In genomic region chr15:67109141-67110034, GRCh38 we compare ENCODE assay signal across 8 cellular contexts. TPM values are rescaled to one million over a fixed set of nuclear protein-coding genes. Genes with fewer than 3 reads are reported as not detected.
DNase-seq lines count a peak whose midpoint lies in the region; ATAC-seq and TF ChIP-seq lines count a peak whose summit lies in the region.

No MANE protein-coding gene starts in this region.

- WGBS in spleen, 5 donors: 27 to 42% (median 34%) methylated on average over 18 of the region's 18 CpGs

- ATAC-seq in GM18505 (IDR thresholded peaks at IDR 0.05; ENCODE audit: unreplicated experiment) (peak; percentile 67), HG03066 (IDR thresholded peaks at IDR 0.05; ENCODE audit: low read depth, unreplicated experiment) (peak; percentile 67), left ventricle myocardium superior (peak; percentile 67), HG02571 (IDR thresholded peaks at IDR 0.05; ENCODE audit: unreplicated experiment) (no peak)

- TF ChIP-seq CTCF in SU-DHL-6 (IDR thresholded peaks at IDR 0.05; ENCODE audit: insufficient read depth, low read length, poor library complexity, severe bottlenecking) (no peak), spleen (IDR thresholded peaks at IDR 0.05 in 8 of 11, conservative IDR thresholded peaks at IDR 0.05 in 3 of 11) (no peak)

- H3K9me3 ChIP-seq in SU-DHL-6 (ENCODE audit: insufficient read depth, low read length) (peaks cover 8% of the 10 kb centered on the region; the same call in 1 of the 2 replicates), spleen (peaks cover 0 to 7% (median 0%) of the 10 kb centered on the region in 8 donors)

- no peaks in the 10 kb centered on the region for H3K27me3 ChIP-seq in SU-DHL-6 (ENCODE audit: low read length)
- H3K27me3 ChIP-seq in spleen (replicated peaks in 1 of 7): no peaks in the 10 kb centered on the region

- H3K9ac ChIP-seq in SU-DHL-6 (ENCODE audit: low read length): 0 out of 2 replicates have a peak overlapping the region, but pooled peaks have one; percentile 1

- TF ChIP-seq POLR2A in GM18505 (IDR thresholded peaks at IDR 0.05; ENCODE audit: borderline replicate concordance, extremely low read depth, insufficient read depth, insufficient read length): no peak
- no peak for TF ChIP-seq POLR2A in spleen (IDR thresholded peaks at IDR 0.05)

- H3K4me3 ChIP-seq in SU-DHL-6 (ENCODE audit: insufficient read depth, low read length, poor library complexity, severe bottlenecking) (peak overlapping the region; percentile 20), spleen (peak overlapping the region in 1 of 8 donors; percentile 10)

- peaks cover 55 to 96% (median 82%) of the 10 kb centered on the region in 6 donors for H3K4me1 ChIP-seq in spleen

- H3F3A ChIP-seq in SU-DHL-6 (ENCODE audit: insufficient read depth): 0 out of 2 replicates have a peak, but pooled peaks cover 4% of the 10 kb centered on the region

- H3K27ac ChIP-seq in SU-DHL-6 (ENCODE audit: low read depth, low read length): peak overlapping the region; percentile 56
- H3K27ac ChIP-seq in spleen: peak overlapping the region in 7 of 8 donors; percentile 63 to 84 (median 79)

- peaks cover 15% of the 10 kb centered on the region for H3K79me2 ChIP-seq in SU-DHL-6 (ENCODE audit: insufficient read depth, low read length)

- DNase-seq in left ventricle myocardium superior (peak; percentile 82), spleen (peak; percentile 93), cerebellar nuclear complex (lab: John Stamatoyannopoulos, UW) (no peak)
- no peak for DNase-seq in stimulated activated naive CD4-positive, alpha-beta T cell treated with Interleukin-2 at 50 U/mL for 16 hours (lab: John Stamatoyannopoulos, UW)

- no peaks in the 10 kb centered on the region for H4K20me1 ChIP-seq in SU-DHL-6 (ENCODE audit: low read depth, low read length)

- H3K4me2 ChIP-seq in SU-DHL-6 (ENCODE audit: low read depth, low read length, poor library complexity, severe bottlenecking): peak overlapping the region; percentile 44

- no peaks in the 10 kb centered on the region for H3K9me2 ChIP-seq in SU-DHL-6 (replicated peaks; ENCODE audit: insufficient read depth, low read length)

- intact Hi-C loops in left ventricle myocardium superior (cut with micrococcal nuclease) (no loop called here), spleen (cut with DNase I; ENCODE audit: low total_unique reads) (no loop called here)

- no peak overlapping the region for H2AFZ ChIP-seq in SU-DHL-6 (ENCODE audit: low read depth, low read length, severe bottlenecking)

- no peaks in the 10 kb centered on the region for H3K36me3 ChIP-seq in SU-DHL-6 (ENCODE audit: low read length)
- H3K36me3 ChIP-seq in spleen: no peaks in the 10 kb centered on the region

RNA-seq across cellular contexts. Expression of gene SMAD3, which starts 44.0 kb away (rescaled TPM):
- 16.7 TPM for total RNA-seq in left ventricle myocardium superior
- total RNA-seq in spleen: 10 to 100 TPM; 27.3 to 78.4 (median 47.5) TPM
- polyA plus RNA-seq in spleen: 1 to 10 TPM; 8.3 to 8.9 (median 8.6) TPM

Comparison
In these comparisons a context has a peak if more than half of its experiments do, and no peak if none do; other contexts are left out.
1. DNase-seq: peak in left ventricle myocardium superior (single experiment) and spleen (single experiment); none in cerebellar nuclear complex (0 of 2) and stimulated activated naive CD4-positive, alpha-beta T cell treated with Interleukin-2 at 50 U/mL for 16 hours (single experiment).